Comparison of ENCODE assay signal across 8 cellular contexts in the genomic region with DNA sequence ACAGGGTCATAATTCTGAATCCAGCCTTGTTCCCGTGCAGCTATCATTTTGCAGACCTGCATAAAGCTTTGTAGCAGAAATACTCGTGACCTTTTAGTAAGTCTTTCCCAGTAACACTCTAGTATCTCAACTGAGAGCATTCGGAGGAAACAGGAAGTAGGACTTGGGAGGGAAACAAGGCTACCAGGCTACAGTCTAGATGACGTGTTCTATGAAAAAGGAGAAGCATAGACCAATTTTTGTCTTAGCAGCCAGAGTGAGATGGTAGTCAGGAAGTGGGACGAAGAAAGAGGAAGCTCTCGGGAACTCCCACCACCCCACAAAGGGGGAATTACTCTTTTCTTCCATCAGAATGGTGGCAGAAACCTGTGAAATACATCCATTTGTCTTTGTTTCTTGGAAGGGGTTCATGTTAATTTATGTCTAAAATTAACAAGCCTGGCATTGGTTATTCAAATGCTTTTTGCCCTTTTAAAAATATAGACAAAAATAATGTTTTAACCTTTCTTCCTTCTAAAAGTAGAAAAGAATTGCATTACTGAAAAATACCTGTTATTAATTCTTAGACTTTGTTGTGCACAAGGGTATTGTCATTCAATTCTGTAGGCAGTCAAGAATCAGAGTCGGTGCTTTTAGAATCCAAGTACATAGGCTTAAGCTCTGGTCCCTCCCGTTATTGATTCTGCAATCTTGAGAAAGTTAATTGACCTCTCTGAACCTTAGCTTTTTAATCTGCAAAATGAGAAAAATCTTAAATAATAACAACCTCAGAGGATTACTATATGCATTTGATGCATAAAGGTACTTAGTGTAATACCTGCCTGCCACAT. TPM values are rescaled to one million over a fixed set of nuclear protein-coding genes. Genes with fewer than 3 reads are reported as not detected.
DNase-seq lines count a peak whose midpoint lies in the region; ATAC-seq and TF ChIP-seq lines count a peak whose summit lies in the region.

No MANE protein-coding gene starts in this region.

- no peaks in the 10 kb centered on the region for H4K20me1 ChIP-seq in GM23248 (ENCODE audit: insufficient read depth)

- no peak for TF ChIP-seq CTCF in GM13977 (IDR thresholded peaks at IDR 0.05; ENCODE audit: extremely low read depth, insufficient read depth, missing control alignments)
- no peak for TF ChIP-seq CTCF in foreskin keratinocyte (conservative IDR thresholded peaks at IDR 0.05)
- no peak for TF ChIP-seq CTCF in tibial nerve (IDR thresholded peaks at IDR 0.05)

- no peak overlapping the region for H3K4me2 ChIP-seq in GM23248 (ENCODE audit: unreplicated experiment)

- H2AFZ ChIP-seq in GM23248, result peak overlapping the region; percentile 57; the same call in 1 of the 2 replicates

- no peak for TF ChIP-seq POLR2A in tibial nerve (IDR thresholded peaks at IDR 0.05)

- no peak overlapping the region for H3K4me3 Mint-ChIP-seq in stimulated activated effector memory CD8-positive, alpha-beta T cell treated with anti-CD3 and anti-CD28 coated beads, Interleukin-12 subunit alpha, Interleukin-12 subunit beta, amount 100 ng/mL, for 72 hours

- no peaks in the 10 kb centered on the region for H3K27me3 ChIP-seq in GM23248 (replicated peaks; ENCODE audit: insufficient read depth)
- H3K27me3 ChIP-seq in foreskin keratinocyte, result no peaks in the 10 kb centered on the region
- H3K27me3 ChIP-seq in tibial nerve, result no peaks in the 10 kb centered on the region

- H3K36me3 ChIP-seq in GM23248 (ENCODE audit: low read depth) (no peaks in the 10 kb centered on the region), tibial nerve (no peaks in the 10 kb centered on the region)

- H3K9ac ChIP-seq in GM23248, result no peak overlapping the region

- ATAC-seq in esophagus mucosa (peak; percentile 31), foreskin keratinocyte (no peak)
- peak; percentile 44 for ATAC-seq in stimulated activated effector memory CD8-positive, alpha-beta T cell treated with anti-CD3 and anti-CD28 coated beads, Interleukin-12 subunit alpha, Interleukin-12 subunit beta, amount 100 ng/mL, for 72 hours

- H3K36me3 Mint-ChIP-seq in stimulated activated effector memory CD8-positive, alpha-beta T cell treated with anti-CD3 and anti-CD28 coated beads, Interleukin-12 subunit alpha, Interleukin-12 subunit beta, amount 100 ng/mL, for 72 hours, result no peaks in the 10 kb centered on the region

- no peak overlapping the region for H3K27ac ChIP-seq in GM23248
- H3K27ac ChIP-seq in foreskin keratinocyte, result no peak overlapping the region
- peak overlapping the region in 2 of 4 donors; percentile 47 to 53 for H3K27ac ChIP-seq in tibial nerve

- H3K9me2 ChIP-seq in GM23248 (ENCODE audit: insufficient read depth), result no peaks in the 10 kb centered on the region; the same call in 1 of the 2 replicates

- no peaks in the 10 kb centered on the region for H3K9me3 Mint-ChIP-seq in stimulated activated effector memory CD8-positive, alpha-beta T cell treated with anti-CD3 and anti-CD28 coated beads, Interleukin-12 subunit alpha, Interleukin-12 subunit beta, amount 100 ng/mL, for 72 hours

- WGBS in GM23248 (ENCODE audit: low coverage in 1 of 2, low lambda C conversion rate in 2 of 2, missing lambda C conversion rate in 2 of 2), 2 experiments, result 80 to 84% methylated on average over 8 of the region's 8 CpGs
- 38 to 41% methylated on average over 8 of the region's 8 CpGs for WGBS in tibial nerve, 2 donors

- peak; percentile 18 for DNase-seq in GM13977 (ENCODE audit: low spot score)
- no peak for DNase-seq in GM23248
- peak; percentile 62 for DNase-seq in M059J (ENCODE audit: low read depth)
- DNase-seq in stimulated activated effector memory CD8-positive, alpha-beta T cell treated with anti-CD3 and anti-CD28 coated beads, Interleukin-12 subunit alpha, Interleukin-12 subunit beta, amount 100 ng/mL, for 72 hours (ENCODE audit: low spot score in 2 of 2), result no peak
- DNase-seq in activated naive CD4-positive, alpha-beta T cell treated with Interleukin-2 at 50 U/mL for 16 hours, result no peak
- no peak for DNase-seq in foreskin keratinocyte
- no peak for DNase-seq in tibial nerve (ENCODE audit: low spot score in 2 of 2)

- no peak overlapping the region for H3K27ac Mint-ChIP-seq in stimulated activated effector memory CD8-positive, alpha-beta T cell treated with anti-CD3 and anti-CD28 coated beads, Interleukin-12 subunit alpha, Interleukin-12 subunit beta, amount 100 ng/mL, for 72 hours

- TF ChIP-seq EP300 in tibial nerve (IDR thresholded peaks at IDR 0.05), result peak in 1 of 2 donors; percentile 74

- H3F3A ChIP-seq in GM23248 (ENCODE audit: insufficient read depth), result no peaks in the 10 kb centered on the region

- peaks cover under 1% of the 10 kb centered on the region; the same call in 1 of the 2 replicates for H3K4me1 ChIP-seq in GM23248 (ENCODE audit: insufficient read depth)
- H3K4me1 ChIP-seq in foreskin keratinocyte, result no peaks in the 10 kb centered on the region
- peaks cover 0 to 14% (median 0%) of the 10 kb centered on the region in 4 donors for H3K4me1 ChIP-seq in tibial nerve

- H3K9me3 ChIP-seq in GM23248 (ENCODE audit: low read depth) (no peaks in the 10 kb centered on the region), tibial nerve (no peaks in the 10 kb centered on the region)

- H3K4me3 ChIP-seq in GM23248 (no peak overlapping the region), tibial nerve (no peak overlapping the region)

- in situ Hi-C loops in GM13977 (cut with MboI; ENCODE audit: low pct_unique_long_range_greater_than_20kb, low sequenced_read_pairs, unreplicated experiment), result no loop called here
- in situ Hi-C loops in GM23248 (cut with MboI), result no loop called here

- H3K79me2 ChIP-seq in GM23248 (ENCODE audit: insufficient read depth), result no peaks in the 10 kb centered on the region

- peaks cover 9% of the 10 kb centered on the region for H3K4me1 Mint-ChIP-seq in stimulated activated effector memory CD8-positive, alpha-beta T cell treated with anti-CD3 and anti-CD28 coated beads, Interleukin-12 subunit alpha, Interleukin-12 subunit beta, amount 100 ng/mL, for 72 hours

RNA-seq across cellular contexts. Expression of a gene that starts 1.6 kb away (rescaled TPM):
- under 0.01 TPM in 1 of 2 replicates, not detected in the other for total RNA-seq in GM23248 (2014; rRNA removed; shearing (Covaris generic))
- polyA plus RNA-seq in GM23248 (2016; fragmentation: Nextera tagmentation; extraction: Ambion mirVana) (not detected in 2 replicates), foreskin keratinocyte (not detected in 2 replicates)
- total RNA-seq in M059J (2014; rRNA removed; shearing (Covaris generic)), result 1.6 and 3.0 TPM in 2 replicates
- total RNA-seq in esophagus mucosa (not detected), foreskin keratinocyte (not detected in 2 replicates), tibial nerve (under 1 TPM in 3 of 4 donors, not detected in 1; 0.60 to 0.87 (median 0.84) TPM)

RNA-seq across cellular contexts. Expression of a gene that starts 57.9 kb away (rescaled TPM):
- not detected in 2 replicates for total RNA-seq in GM23248 (2014; rRNA removed; shearing (Covaris generic))
- polyA plus RNA-seq in GM23248 (2016; fragmentation: Nextera tagmentation; extraction: Ambion mirVana), result not detected in 2 replicates
- total RNA-seq in M059J (2014; rRNA removed; shearing (Covaris generic)), result 0.39 TPM in 1 of 2 replicates, not detected in the other
- 0.44 TPM for total RNA-seq in esophagus mucosa
- not detected in 2 replicates for total RNA-seq in foreskin keratinocyte
- polyA plus RNA-seq in foreskin keratinocyte, result not detected in 2 replicates
- total RNA-seq in tibial nerve, result not detected

Comparison
In these comparisons a context has a peak if more than half of its experiments do, and no peak if none do; other contexts are left out.
1. DNase-seq: peak in GM13977 (single experiment) and M059J (single experiment); none in GM23248 (single experiment), stimulated activated effector memory CD8-positive, alpha-beta T cell treated with anti-CD3 and anti-CD28 coated beads, Interleukin-12 subunit alpha, Interleukin-12 subunit beta, amount 100 ng/mL, for 72 hours (0 of 2), activated naive CD4-positive, alpha-beta T cell treated with Interleukin-2 at 50 U/mL for 16 hours (single experiment), foreskin keratinocyte (0 of 2) and tibial nerve (0 of 2).